21 cellular contexts compared by ENCODE assay signal in genomic region chr2:233089851-233090250, GRCh38. TPM values are rescaled to one million over a fixed set of nuclear protein-coding genes. Genes with fewer than 3 reads are reported as not detected.
DNase-seq lines count a peak whose midpoint lies in the region; ATAC-seq, FAIRE-seq and TF ChIP-seq lines count a peak whose summit lies in the region.
"Had no signal": no experiment of that assay in that cellular context is flagged by ENCODE, and none has a peak within 500 bp of the region (broad histone marks: within the 10 kb centered on the region; RNA-seq: fewer than 3 reads in every experiment).

No MANE protein-coding gene starts in this region.

- TF ChIP-seq CTCF in body of pancreas (IDR thresholded peaks at IDR 0.05) (no peak), HepG2 (CRISPR knock-in tag; IDR thresholded peaks at IDR 0.05) (no peak)

- H3K79me2 ChIP-seq in HepG2 (ENCODE audit: insufficient read depth, low read length): no peaks in the 10 kb centered on the region

- no peaks in the 10 kb centered on the region for H3K27me3 Mint-ChIP-seq in T-helper 17 cell
- H3K27me3 Mint-ChIP-seq: CD8-positive, alpha-beta memory T cell had no signal

- H3K9ac ChIP-seq in HepG2 (ENCODE audit: insufficient read depth, low read depth, low read length): no peak overlapping the region
- H3K9ac ChIP-seq: KMS-11 had no signal

- in situ Hi-C loops in HepG2 (cut with HindIII; ENCODE audit: extremely low pct_ligation_motif_present, low pct_unique_long_range_greater_than_20kb): no loop called here

- H3K4me1 Mint-ChIP-seq in T-helper 17 cell: peaks cover 59% of the 10 kb centered on the region
- peaks cover 73% of the 10 kb centered on the region for H3K4me1 Mint-ChIP-seq in stimulated activated effector memory CD8-positive, alpha-beta T cell treated with anti-CD3 and anti-CD28 coated beads, Interleukin-12 subunit alpha, Interleukin-12 subunit beta, amount 100 ng/mL, for 72 hours

- TF ChIP-seq POLR2A in GM12891 (IDR thresholded peaks at IDR 0.05; ENCODE audit: low read depth, low read length): no peak
- no peak for TF ChIP-seq POLR2A in body of pancreas (IDR thresholded peaks at IDR 0.05)
- TF ChIP-seq POLR2A in HepG2 (IDR thresholded peaks at IDR 0.05; ENCODE audit: insufficient read depth in 1 of 2, low read depth in 2 of 2, low read length in 2 of 2): no peak

- POLR2A ChIA-PET in HepG2 (lab: Yijun Ruan, JAX): no interaction called here

- FAIRE-seq in GM12891 (lab: Jason Lieb, UNC): no peak
- FAIRE-seq in HepG2 (lab: Jason Lieb, UNC): no peak
- FAIRE-seq: D721Med had no signal

- BruUV-seq in HepG2 (replicated peaks; lab: Mats Ljungman, UMichigan): no TSS peak

- H3K27me3 ChIP-seq in body of pancreas: no peaks in the 10 kb centered on the region
- H3K27me3 ChIP-seq in HepG2 (ENCODE audit: control insufficient read depth in 1 of 2, insufficient read depth in 2 of 2, low read length in 2 of 2): no peaks in the 10 kb centered on the region

- no peak overlapping the region for H2AFZ ChIP-seq in HepG2 (ENCODE audit: low read length)
- H2AFZ ChIP-seq: GM23338, PC-9 had no signal

- DNase-seq in GM12891 (ENCODE audit: insufficient read length, low spot score) (no peak), T-helper 17 cell (no peak), left lobe of liver (ENCODE audit: low spot score) (peak; percentile 37), Ammon's horn (ENCODE audit: low spot score) (no peak), body of pancreas (no peak), occipital lobe (lab: John Stamatoyannopoulos, UW) (no peak), HepG2 (ENCODE audit: low spot score) (no peak)
- no peak for DNase-seq in stimulated activated effector memory CD8-positive, alpha-beta T cell treated with anti-CD3 and anti-CD28 coated beads, Interleukin-12 subunit alpha, Interleukin-12 subunit beta, amount 100 ng/mL, for 72 hours (ENCODE audit: low spot score in 2 of 2)
- DNase-seq: BE2C, DMS79, NCI-H1048, NCI-H146, NCI-H2081 treated with DMSO at 0.1 percent for 48 hours, NCI-H510A treated with DMSO at 0.1 percent for 48 hours, PC-9 had no signal

- CTCF ChIA-PET in HepG2 (lab: Yijun Ruan, JAX; ENCODE audit: low intra/inter-chr PET ratio, low total read pairs): no interaction called here

- WGBS in body of pancreas, 2 donors: 77 to 84% methylated on average over 10 to 11 of the region's 11 CpGs
- 97% methylated on average over 5 of the region's 11 CpGs for WGBS in HepG2 (ENCODE audit: low lambda C conversion rate)

- H3K9me3 ChIP-seq in T-helper 17 cell (ENCODE audit: control insufficient read depth, low read length, poor library complexity, severe bottlenecking) (no peaks in the 10 kb centered on the region), body of pancreas (no peaks in the 10 kb centered on the region), HepG2 (ENCODE audit: low read length) (no peaks in the 10 kb centered on the region)
- H3K9me3 ChIP-seq: BE2C had no signal

- no peaks in the 10 kb centered on the region for H3K9me3 Mint-ChIP-seq in stimulated activated effector memory CD8-positive, alpha-beta T cell treated with anti-CD3 and anti-CD28 coated beads, Interleukin-12 subunit alpha, Interleukin-12 subunit beta, amount 100 ng/mL, for 72 hours
- H3K9me3 Mint-ChIP-seq: CD8-positive, alpha-beta memory T cell; GM23338 had no signal

- H3K4me2 ChIP-seq in HepG2 (ENCODE audit: low read depth, low read length): no peak overlapping the region
- H3K4me2 ChIP-seq: GM23338, KMS-11, PC-9 had no signal

- H3K36me3 ChIP-seq in body of pancreas (replicated peaks in 1 of 2; ENCODE audit: insufficient read depth in 1 of 2, low read depth in 2 of 2) (no peaks in the 10 kb centered on the region), HepG2 (replicated peaks in 1 of 2; ENCODE audit: control insufficient read depth in 1 of 2, insufficient read depth in 2 of 2, low read length in 2 of 2) (peaks cover 1 to 12% of the 10 kb centered on the region in 2 experiments; a peak in 1 of 5 replicates)
- H3K36me3 ChIP-seq: BE2C had no signal

- ATAC-seq in T-helper 17 cell (no peak), left lobe of liver (no peak), body of pancreas (no peak), HepG2 (no peak)
- ATAC-seq in stimulated activated effector memory CD8-positive, alpha-beta T cell treated with anti-CD3 and anti-CD28 coated beads, Interleukin-12 subunit alpha, Interleukin-12 subunit beta, amount 100 ng/mL, for 72 hours: no peak
- ATAC-seq: GM23338, HCT116 had no signal

- H3K4me3 ChIP-seq in body of pancreas: no peak overlapping the region
- H3K4me3 ChIP-seq in HepG2 (replicated peaks in 1 of 3; ENCODE audit: insufficient read depth in 1 of 3, low read depth in 2 of 3, low read length in 3 of 3): no peak overlapping the region
- H3K4me3 ChIP-seq: GM23338, PC-9 had no signal

- H3K4me3 Mint-ChIP-seq in T-helper 17 cell: no peak overlapping the region
- H3K4me3 Mint-ChIP-seq in stimulated activated effector memory CD8-positive, alpha-beta T cell treated with anti-CD3 and anti-CD28 coated beads, Interleukin-12 subunit alpha, Interleukin-12 subunit beta, amount 100 ng/mL, for 72 hours: no peak overlapping the region
- H3K4me3 Mint-ChIP-seq: CD8-positive, alpha-beta memory T cell; GM23338 had no signal

- H4K20me1 ChIP-seq in HepG2 (ENCODE audit: insufficient read depth, low read length): no peaks in the 10 kb centered on the region

- no peak for TF ChIP-seq EP300 in HepG2 (IDR thresholded peaks at IDR 0.05; ENCODE audit: low read depth in 2 of 2, low read length in 2 of 2)
- TF ChIP-seq EP300 in HepG2 (CRISPR knock-in tag; IDR thresholded peaks at IDR 0.05; ENCODE audit: borderline replicate concordance): no peak

- intact Hi-C loops in body of pancreas (cut with DNase I) (no loop called here), HepG2 (cut with micrococcal nuclease; ENCODE audit: unreplicated experiment) (no loop called here)

- peak overlapping the region; percentile 83 for H3K27ac Mint-ChIP-seq in T-helper 17 cell
- H3K27ac Mint-ChIP-seq in stimulated activated effector memory CD8-positive, alpha-beta T cell treated with anti-CD3 and anti-CD28 coated beads, Interleukin-12 subunit alpha, Interleukin-12 subunit beta, amount 100 ng/mL, for 72 hours: peak overlapping the region; percentile 91
- H3K27ac Mint-ChIP-seq: GM23338 had no signal

- H3K36me3 Mint-ChIP-seq in T-helper 17 cell (ENCODE audit: low read depth): peaks cover 3% of the 10 kb centered on the region
- peaks cover 72% of the 10 kb centered on the region for H3K36me3 Mint-ChIP-seq in stimulated activated effector memory CD8-positive, alpha-beta T cell treated with anti-CD3 and anti-CD28 coated beads, Interleukin-12 subunit alpha, Interleukin-12 subunit beta, amount 100 ng/mL, for 72 hours

- no peak for TF ChIP-seq RAD21 in HepG2 (CRISPR knock-in tag; IDR thresholded peaks at IDR 0.05)

- no peaks in the 10 kb centered on the region for H3K4me1 ChIP-seq in body of pancreas
- peaks cover 21% of the 10 kb centered on the region for H3K4me1 ChIP-seq in HepG2 (ENCODE audit: insufficient read depth, low read length)
- H3K4me1 ChIP-seq: BE2C had no signal

- H3K27ac ChIP-seq in body of pancreas: no peak overlapping the region
- no peak overlapping the region for H3K27ac ChIP-seq in HepG2 (ENCODE audit: extremely low read length, insufficient read depth, low read length)
- H3K27ac ChIP-seq: KMS-11, PC-9 had no signal

RNA-seq across cellular contexts. Expression of gene INPP5D, which starts 29.7 kb away (rescaled TPM):
- 62.2 TPM for polyA plus RNA-seq in GM12891 (2012; ENCODE audit: low read depth, missing spikeins)
- 100 to 1,000 TPM; 163 to 184 TPM for total RNA-seq in T-helper 17 cell
- total RNA-seq in left lobe of liver: 5.0 TPM
- total RNA-seq in body of pancreas: 1 to 10 TPM in 1 of 2 donors, under 1 TPM in 1; 0.99 to 8.8 TPM
- 2.5 TPM for total RNA-seq in occipital lobe
- 17.7 and 18.0 TPM in 2 replicates for total RNA-seq in HepG2 (2016; rRNA removed; fragmentation: Illumina TruSeq; extraction: Trizol)
- 4.6 and 5.5 TPM in 2 replicates for total RNA-seq in HepG2 (2016; cell fraction: cytosol; rRNA removed; fragmentation: Illumina TruSeq; extraction: Trizol; ENCODE audit: low read depth)
- 15.5 and 19.4 TPM in 2 replicates for total RNA-seq in HepG2 (2016; cell fraction: insoluble cytoplasmic fraction; rRNA removed; fragmentation: Illumina TruSeq; extraction: Trizol)
- 12.4 TPM in 2 replicates for total RNA-seq in HepG2 (2016; cell fraction: membrane; rRNA removed; fragmentation: Illumina TruSeq; extraction: Trizol)
- total RNA-seq in HepG2 (2016; cell fraction: nucleus; rRNA removed; fragmentation: Illumina TruSeq; extraction: Trizol): 15.5 and 17.7 TPM in 2 replicates
- polyA plus RNA-seq in HepG2 (2011; rRNA removed): 16.1 and 16.7 TPM in 2 replicates
- 7.7 and 8.6 TPM in 2 replicates for polyA plus RNA-seq in HepG2 (2011; cell fraction: cytosol; rRNA removed)
- 55.2 and 72.1 TPM in 2 replicates for polyA plus RNA-seq in HepG2 (2011; cell fraction: nucleus; rRNA removed)
- 36.4 and 42.1 TPM in 2 replicates for polyA plus RNA-seq in HepG2 (2012)
- polyA plus RNA-seq in HepG2 (2016; cell fraction: cytosol; fragmentation: Illumina TruSeq; extraction: Trizol; ENCODE audit: low read depth): 2.5 and 2.6 TPM in 2 replicates
- polyA plus RNA-seq in HepG2 (2016; cell fraction: insoluble cytoplasmic fraction; fragmentation: Illumina TruSeq; extraction: Trizol; ENCODE audit: low read depth): 16.3 and 21.7 TPM in 2 replicates
- 8.3 and 8.6 TPM in 2 replicates for polyA plus RNA-seq in HepG2 (2016; cell fraction: membrane; fragmentation: Illumina TruSeq; extraction: Trizol; ENCODE audit: low read depth)
- polyA plus RNA-seq in HepG2 (2016; cell fraction: nucleus; fragmentation: Illumina TruSeq; extraction: Trizol; ENCODE audit: insufficient read depth, low read depth): 28.7 and 30.7 TPM in 2 replicates
- polyA minus RNA-seq in HepG2 (2011; rRNA and poly(A)+ RNA removed; ENCODE audit: low replicate concordance): 0.09 and 29.9 TPM in 2 replicates
- 15.4 and 25.3 TPM in 2 replicates for polyA minus RNA-seq in HepG2 (2011; cell fraction: cytosol; rRNA and poly(A)+ RNA removed)
- 36.4 and 40.5 TPM in 2 replicates for polyA minus RNA-seq in HepG2 (2011; cell fraction: nucleus; rRNA and poly(A)+ RNA removed)

RNA-seq across cellular contexts. Expression of gene NEU2, which starts 57.4 kb away (rescaled TPM):
- not detected for polyA plus RNA-seq in GM12891 (2012; ENCODE audit: low read depth, missing spikeins)
- not detected for total RNA-seq in T-helper 17 cell
- total RNA-seq in left lobe of liver: not detected
- total RNA-seq in body of pancreas: not detected
- total RNA-seq in occipital lobe: not detected
- total RNA-seq in HepG2 (2016; rRNA removed; fragmentation: Illumina TruSeq; extraction: Trizol): not detected in 2 replicates
- not detected in 2 replicates for total RNA-seq in HepG2 (2016; cell fraction: cytosol; rRNA removed; fragmentation: Illumina TruSeq; extraction: Trizol; ENCODE audit: low read depth)
- total RNA-seq in HepG2 (2016; cell fraction: insoluble cytoplasmic fraction; rRNA removed; fragmentation: Illumina TruSeq; extraction: Trizol): not detected in 2 replicates
- not detected in 2 replicates for total RNA-seq in HepG2 (2016; cell fraction: membrane; rRNA removed; fragmentation: Illumina TruSeq; extraction: Trizol)
- not detected in 2 replicates for total RNA-seq in HepG2 (2016; cell fraction: nucleus; rRNA removed; fragmentation: Illumina TruSeq; extraction: Trizol)
- not detected in 2 replicates for polyA plus RNA-seq in HepG2 (2011; rRNA removed)
- not detected in 2 replicates for polyA plus RNA-seq in HepG2 (2011; cell fraction: cytosol; rRNA removed)
- polyA plus RNA-seq in HepG2 (2011; cell fraction: nucleus; rRNA removed): not detected in 2 replicates
- polyA plus RNA-seq in HepG2 (2012): not detected in 2 replicates
- polyA plus RNA-seq in HepG2 (2016; cell fraction: cytosol; fragmentation: Illumina TruSeq; extraction: Trizol; ENCODE audit: low read depth): not detected in 2 replicates
- not detected in 2 replicates for polyA plus RNA-seq in HepG2 (2016; cell fraction: insoluble cytoplasmic fraction; fragmentation: Illumina TruSeq; extraction: Trizol; ENCODE audit: low read depth)
- not detected in 2 replicates for polyA plus RNA-seq in HepG2 (2016; cell fraction: membrane; fragmentation: Illumina TruSeq; extraction: Trizol; ENCODE audit: low read depth)
- polyA plus RNA-seq in HepG2 (2016; cell fraction: nucleus; fragmentation: Illumina TruSeq; extraction: Trizol; ENCODE audit: insufficient read depth, low read depth): not detected in 2 replicates
- polyA minus RNA-seq in HepG2 (2011; rRNA and poly(A)+ RNA removed; ENCODE audit: low replicate concordance): not detected in 2 replicates
- polyA minus RNA-seq in HepG2 (2011; cell fraction: cytosol; rRNA and poly(A)+ RNA removed): not detected in 2 replicates
- not detected in 2 replicates for polyA minus RNA-seq in HepG2 (2011; cell fraction: nucleus; rRNA and poly(A)+ RNA removed)
- total RNA-seq: CD8-positive, alpha-beta memory T cell; GM23338; MCF 10A; PC-9 had no signal
- polyA plus RNA-seq: CD8-positive, alpha-beta memory T cell; GM23338 had no signal
